9 cellular contexts compared by ENCODE assay signal in genomic region chr5:67214713-67215591, GRCh38. TPM values are rescaled to one million over a fixed set of nuclear protein-coding genes. Genes with fewer than 3 reads are reported as not detected.
DNase-seq lines count a peak whose midpoint lies in the region; ATAC-seq and TF ChIP-seq lines count a peak whose summit lies in the region.
"Had no signal": no experiment of that assay in that cellular context is flagged by ENCODE, and none has a peak within 500 bp of the region (broad histone marks: within the 10 kb centered on the region; RNA-seq: fewer than 3 reads in every experiment).

No MANE protein-coding gene starts in this region.

- H3K27ac ChIP-seq in Peyer's patch: peak overlapping the region; percentile 80 to 83 (median 82)
- H3K27ac ChIP-seq: RWPE1 had no signal

- H3K9me3 Mint-ChIP-seq in progenitor cell of endocrine pancreas (ENCODE audit: low read depth): no peaks in the 10 kb centered on the region

- no peaks in the 10 kb centered on the region for H3K36me3 ChIP-seq in Peyer's patch

- TF ChIP-seq POLR2A in Peyer's patch (IDR thresholded peaks at IDR 0.05): no peak

- no peaks in the 10 kb centered on the region for H3K36me3 Mint-ChIP-seq in progenitor cell of endocrine pancreas (ENCODE audit: insufficient read depth)

- peak overlapping the region; percentile 62 for H3K27ac Mint-ChIP-seq in progenitor cell of endocrine pancreas

- H3K4me3 ChIP-seq in Peyer's patch: peak overlapping the region in 1 of 4 donors; percentile 12

- intact Hi-C loops in Right ventricle myocardium superior (cut with DNase I): no loop called here

- no peak overlapping the region for H3K4me3 Mint-ChIP-seq in progenitor cell of endocrine pancreas (ENCODE audit: low read depth)

- H3K4me1 ChIP-seq in Peyer's patch: peaks cover 0 to 25% (median 15%) of the 10 kb centered on the region in 4 donors

- TF ChIP-seq CTCF in Peyer's patch (IDR thresholded peaks at IDR 0.05) (peak in 1 of 6 experiments; percentile 10), progenitor cell of endocrine pancreas (IDR thresholded peaks at IDR 0.05; ENCODE audit: unreplicated experiment) (no peak)

- no peaks in the 10 kb centered on the region for H3K9me3 ChIP-seq in Peyer's patch

- peak; percentile 21 for DNase-seq in DMS53 treated with DMSO at 0.1 percent for 48 hours (lab: John Stamatoyannopoulos, UW; ENCODE audit: unreplicated experiment)
- peak in 1 of 3 donors; percentile 59 for DNase-seq in Peyer's patch
- DNase-seq in Right ventricle myocardium superior: no peak
- DNase-seq in progenitor cell of endocrine pancreas (ENCODE audit: low spot score, unreplicated experiment): no peak
- DNase-seq in NCI-H345 (lab: John Stamatoyannopoulos, UW): no peak

- peaks cover 16% of the 10 kb centered on the region for H3K4me1 Mint-ChIP-seq in progenitor cell of endocrine pancreas (ENCODE audit: low read depth)

- ATAC-seq in Right ventricle myocardium superior (ENCODE audit: poor library complexity) (peak; percentile 45), HG03280 (IDR thresholded peaks at IDR 0.05; ENCODE audit: unreplicated experiment) (no peak), GM21447 (IDR thresholded peaks at IDR 0.05; ENCODE audit: unreplicated experiment) (no peak), HG03175 (IDR thresholded peaks at IDR 0.05; ENCODE audit: unreplicated experiment) (no peak)

- H3K27me3 Mint-ChIP-seq in progenitor cell of endocrine pancreas: peaks cover 12% of the 10 kb centered on the region

- H3K27me3 ChIP-seq in Peyer's patch: no peaks in the 10 kb centered on the region

RNA-seq across cellular contexts. Expression of gene CD180, which starts 18.4 kb away (rescaled TPM):
- total RNA-seq in Peyer's patch (1 to 10 TPM in 2 of 4 donors, under 1 TPM in 2; 0.18 to 5.0 (median 1.0) TPM), Right ventricle myocardium superior (0.65 TPM), progenitor cell of endocrine pancreas (not detected in 2 replicates)
